Comparison of ENCODE assay signal across 13 cellular contexts in genomic region chr10:44993226-44993921, GRCh38. TPM values are rescaled to one million over a fixed set of nuclear protein-coding genes. Genes with fewer than 3 reads are reported as not detected.
DNase-seq lines count a peak whose midpoint lies in the region; ATAC-seq and TF ChIP-seq lines count a peak whose summit lies in the region.
"Had no signal": no experiment of that assay in that cellular context is flagged by ENCODE, and none has a peak within 500 bp of the region (broad histone marks: within the 10 kb centered on the region; RNA-seq: fewer than 3 reads in every experiment).

No MANE protein-coding gene starts in this region.

- peaks cover 90 to 99% (median 96%) of the 10 kb centered on the region in 10 experiments for H3K4me1 ChIP-seq in BLaER1 treated with 17β-estradiol and CSF1 and Interleukin-3, amounts not matched to agents 10 nM and 100 nM
- H3K4me1 ChIP-seq in left ventricle myocardium inferior = peaks cover 95% of the 10 kb centered on the region
- peaks cover 36% of the 10 kb centered on the region for H3K4me1 ChIP-seq in psoas muscle

- H3K9me3 ChIP-seq in BLaER1 treated with 17β-estradiol and CSF1 and Interleukin-3, amounts not matched to agents 10 nM and 100 nM (replicated peaks in 1 of 11) = no peaks in the 10 kb centered on the region; a peak in 3 of 22 replicates
- H3K9me3 ChIP-seq in left ventricle myocardium inferior (replicated peaks) = no peaks in the 10 kb centered on the region
- no peaks in the 10 kb centered on the region for H3K9me3 ChIP-seq in psoas muscle

- H3K27me3 ChIP-seq in BLaER1 treated with 17β-estradiol and CSF1 and Interleukin-3, amounts not matched to agents 10 nM and 100 nM = no peaks in the 10 kb centered on the region
- no peaks in the 10 kb centered on the region for H3K27me3 ChIP-seq in left ventricle myocardium inferior (ENCODE audit: low read depth)
- H3K27me3 ChIP-seq in psoas muscle (ENCODE audit: insufficient read depth in 3 of 3, low read length in 2 of 3) = no peaks in the 10 kb centered on the region
- H3K27me3 ChIP-seq: cardiac muscle cell had no signal

- H3K9ac ChIP-seq in BLaER1 treated with 17β-estradiol and CSF1 and Interleukin-3, amounts not matched to agents 10 nM and 100 nM = peak overlapping the region in 4 of 11 experiments; percentile 7 to 40 (median 28); a peak in 5 of 22 replicates

- peak overlapping the region in 10 of 11 experiments; percentile 14 to 95 (median 86); a peak in 20 of 22 replicates for H3K4me2 ChIP-seq in BLaER1 treated with 17β-estradiol and CSF1 and Interleukin-3, amounts not matched to agents 10 nM and 100 nM

- DNase-seq in NCI-H146 treated with DMSO at 0.1 percent for 48 hours (lab: John Stamatoyannopoulos, UW; ENCODE audit: unreplicated experiment) (peak; percentile 7), left ventricle myocardium inferior (no peak), psoas muscle (no peak), iPS-NIHi7 (ENCODE audit: extremely low spot score) (no peak), medulla oblongata (ENCODE audit: extremely low spot score) (no peak), cerebellar nuclear complex (lab: John Stamatoyannopoulos, UW) (no peak), NCI-H345 (lab: John Stamatoyannopoulos, UW) (no peak)
- DNase-seq: activated B cell treated with CpG ODN at 0.5 μM for 24 hours; NCI-H1436 treated with DMSO at 0.1 percent for 48 hours; stimulated activated CD4-positive, alpha-beta T cell treated with anti-CD3 and anti-CD28 coated beads, Interleukin-12 subunit alpha, Interleukin-12 subunit beta, amount 100 ng/mL, for 4 hours had no signal

- TF ChIP-seq CTCF in left ventricle myocardium inferior (IDR thresholded peaks at IDR 0.05; ENCODE audit: borderline replicate concordance) = no peak
- TF ChIP-seq CTCF in psoas muscle (IDR thresholded peaks at IDR 0.05) = no peak

- no peak overlapping the region for H3K4me3 ChIP-seq in BLaER1 treated with 17β-estradiol and CSF1 and Interleukin-3, amounts not matched to agents 10 nM and 100 nM
- H3K4me3 ChIP-seq in left ventricle myocardium inferior (no peak overlapping the region), psoas muscle (no peak overlapping the region)
- H3K4me3 ChIP-seq: cardiac muscle cell had no signal

- intact Hi-C loops in left ventricle myocardium inferior (cut with micrococcal nuclease) (no loop called here), psoas muscle (cut with DNase I) (no loop called here)

- H3K36me3 ChIP-seq in BLaER1 treated with 17β-estradiol and CSF1 and Interleukin-3, amounts not matched to agents 10 nM and 100 nM = peaks cover 0 to 71% (median 39%) of the 10 kb centered on the region in 11 experiments; a peak in 12 of 22 replicates
- H3K36me3 ChIP-seq in left ventricle myocardium inferior (peaks cover 54% of the 10 kb centered on the region), psoas muscle (ENCODE audit: insufficient read depth in 1 of 2, low read depth in 1 of 2) (peaks cover 0 to 32% of the 10 kb centered on the region in 2 donors)

- H3K27ac ChIP-seq in BLaER1 treated with 17β-estradiol and CSF1 and Interleukin-3, amounts not matched to agents 10 nM and 100 nM = peak overlapping the region in 3 of 11 experiments; percentile 8 to 97 (median 16); a peak in 4 of 22 replicates
- H3K27ac ChIP-seq in left ventricle myocardium inferior (replicated peaks) (peak overlapping the region; percentile 97), psoas muscle (peak overlapping the region; percentile 13)
- H3K27ac ChIP-seq: cardiac muscle cell had no signal

- WGBS in psoas muscle, 3 donors = 76 to 90% (median 81%) methylated on average over 14 of the region's 14 CpGs

- peaks cover 0 to 80% (median 0%) of the 10 kb centered on the region in 11 experiments; a peak in 9 of 22 replicates for H4K20me1 ChIP-seq in BLaER1 treated with 17β-estradiol and CSF1 and Interleukin-3, amounts not matched to agents 10 nM and 100 nM

- no peak for ATAC-seq in psoas muscle
- ATAC-seq: esophagus mucosa had no signal

RNA-seq across cellular contexts. Expression of gene ZNF22, which starts 7.3 kb away (rescaled TPM):
- total RNA-seq in left ventricle myocardium inferior (14.2 TPM), psoas muscle (10 to 100 TPM; 11.2 to 15.9 (median 14.3) TPM)
- 10 to 100 TPM in 1 of 3 donors, 1 to 10 TPM in 2; 5.9 to 12.8 (median 8.1) TPM for polyA plus RNA-seq in psoas muscle

RNA-seq across cellular contexts. Expression of gene DEPP1, which starts 14.8 kb away (rescaled TPM):
- total RNA-seq in left ventricle myocardium inferior (27.5 TPM), psoas muscle (10 to 100 TPM; 28.2 to 37.4 (median 36.8) TPM)
- 100 to 1,000 TPM in 1 of 3 donors, 10 to 100 TPM in 2; 53.6 to 102 (median 79.3) TPM for polyA plus RNA-seq in psoas muscle

RNA-seq across cellular contexts. Expression of gene RASSF4, which starts 33.8 kb away (rescaled TPM):
- total RNA-seq in left ventricle myocardium inferior (103 TPM), psoas muscle (10 to 100 TPM; 15.2 to 44.0 (median 30.5) TPM)
- 10 to 100 TPM; 11.1 to 18.9 (median 17.0) TPM for polyA plus RNA-seq in psoas muscle
